17 cellular contexts compared by ENCODE assay signal in genomic region chr10:103829838-103830465, GRCh38. TPM values are rescaled to one million over a fixed set of nuclear protein-coding genes. Genes with fewer than 3 reads are reported as not detected.
DNase-seq lines count a peak whose midpoint lies in the region; ATAC-seq, FAIRE-seq and TF ChIP-seq lines count a peak whose summit lies in the region.
"Had no signal": no experiment of that assay in that cellular context is flagged by ENCODE, and none has a peak within 500 bp of the region (broad histone marks: within the 10 kb centered on the region; RNA-seq: fewer than 3 reads in every experiment).

No MANE protein-coding gene starts in this region.

- DNase-seq in HepG2 (ENCODE audit: low spot score) (no peak), H1 (ENCODE audit: low read depth in 1 of 2, low spot score in 2 of 2) (no peak), mesothelial cell of epicardium (ENCODE audit: low spot score in 2 of 2, unreplicated experiment in 2 of 2) (no peak), foreskin melanocyte (no peak), HuH-7 (ENCODE audit: low spot score) (no peak), NCI-H146 (lab: John Stamatoyannopoulos, UW) (no peak), H7 (no peak)
- DNase-seq: DMS53; MV-4-11; NCI-H1436; NCI-H2081; NCI-H524; NK-92 treated with Interleukin-12 subunit alpha and Interleukin-12 subunit beta, amount 100 ng/mL, for 24 hours; PC-9 had no signal

- ATAC-seq in HepG2, result no peak
- ATAC-seq: Right ventricle myocardium inferior had no signal

- H2BK12ac ChIP-seq in H1 (ENCODE audit: low read depth, low read length), result no peak overlapping the region

- H3K36me3 ChIP-seq in liver (ENCODE audit: control insufficient read depth in 4 of 4, insufficient read depth in 3 of 4, low read depth in 1 of 4, low read length in 3 of 4), result no peaks in the 10 kb centered on the region
- peaks cover 0 to 13% of the 10 kb centered on the region in 2 experiments; a peak in 1 of 5 replicates for H3K36me3 ChIP-seq in HepG2 (replicated peaks in 1 of 2; ENCODE audit: control insufficient read depth in 1 of 2, insufficient read depth in 2 of 2, low read length in 2 of 2)
- H3K36me3 ChIP-seq in H1 (ENCODE audit: control insufficient read depth in 2 of 4, insufficient read depth in 4 of 4, low read length in 3 of 4), result no peaks in the 10 kb centered on the region
- no peaks in the 10 kb centered on the region for H3K36me3 ChIP-seq in H7 (replicated peaks; ENCODE audit: control insufficient read depth, insufficient read depth, low read length)

- peak overlapping the region; percentile 15 for H3K27ac Mint-ChIP-seq in mesothelial cell of epicardium

- no peak overlapping the region for H3K56ac ChIP-seq in H1 (replicated peaks; ENCODE audit: insufficient read length, low read depth, low read length)

- peaks cover 6 to 15% (median 11%) of the 10 kb centered on the region in 4 donors for H3K4me1 ChIP-seq in liver (ENCODE audit: control insufficient read depth in 4 of 4, insufficient read depth in 4 of 4, low read length in 3 of 4)
- peaks cover 73% of the 10 kb centered on the region for H3K4me1 ChIP-seq in HepG2 (ENCODE audit: insufficient read depth, low read length)
- H3K4me1 ChIP-seq in H1 (replicated peaks in 1 of 4; ENCODE audit: control insufficient read depth in 3 of 4, insufficient read depth in 4 of 4, low read length in 3 of 4), result peaks cover 12 to 17% (median 14%) of the 10 kb centered on the region in 4 experiments

- POLR2A ChIA-PET in HepG2 (lab: Yijun Ruan, JAX), result interaction anchor here (1.8 kb wide), 1 partner anchor 36 kb away, joined by 7 read pairs; no protein-coding TSS in a partner anchor
- POLR2A ChIA-PET in H1 (lab: Charles Lee; ENCODE audit: partially characterized antibody), result interaction anchor here (0.6 kb wide), 1 partner anchor 581 kb away, joined by 3 read pairs; no protein-coding TSS in a partner anchor

- CTCF ChIA-PET in HepG2 (lab: Yijun Ruan, JAX; ENCODE audit: low intra/inter-chr PET ratio, low total read pairs), result no interaction called here
- CTCF ChIA-PET in H1 (lab: Charles Lee; ENCODE audit: partially characterized antibody), result interaction anchor here (0.6 to 1.2 kb wide), 5 partner anchors 18 to 208 kb away, joined by 3 to 4 read pairs (median 3); no protein-coding TSS in a partner anchor

- no peaks in the 10 kb centered on the region for H3K36me3 Mint-ChIP-seq in mesothelial cell of epicardium

- H3K23me2 ChIP-seq in H1 (ENCODE audit: low read depth, low read length), result no peaks in the 10 kb centered on the region

- no peak overlapping the region for H2BK20ac ChIP-seq in H1 (ENCODE audit: low read length)

- H4K5ac ChIP-seq in H1 (ENCODE audit: insufficient read length, low read depth, low read length), result no peak overlapping the region

- H3K79me1 ChIP-seq in H1 (ENCODE audit: low read depth, low read length), result no peaks in the 10 kb centered on the region

- H2AK5ac ChIP-seq in H1 (ENCODE audit: low read depth, low read length), result no peak overlapping the region

- 75% methylated on average over 5 of the region's 5 CpGs for WGBS in liver
- 93% methylated on average over 5 of the region's 5 CpGs for WGBS in HepG2 (ENCODE audit: low lambda C conversion rate)
- WGBS in H1 (ENCODE audit: extremely low coverage in 1 of 2, insufficient coverage in 1 of 2, insufficient read length in 1 of 2, insufficient replicate concordance in 2 of 2, low coverage in 1 of 2, low lambda C conversion rate in 2 of 2, missing lambda C conversion rate in 1 of 2), 2 experiments, result 83% methylated on average over 5 of the region's 5 CpGs; no CpG with 5 or more reads in 1 of the 2 experiments

- H3K4me2 ChIP-seq in HepG2 (ENCODE audit: low read depth, low read length) (no peak overlapping the region), H1 (ENCODE audit: insufficient read depth in 1 of 2, low read depth in 2 of 2, low read length in 2 of 2) (no peak overlapping the region)
- H3K4me2 ChIP-seq: PC-9 had no signal

- H3K9me3 ChIP-seq in liver (ENCODE audit: control insufficient read depth in 4 of 4, low read length in 3 of 4), result no peaks in the 10 kb centered on the region
- no peaks in the 10 kb centered on the region for H3K9me3 ChIP-seq in HepG2 (ENCODE audit: low read length)
- 0 out of 4 replicates have a peak, but pooled peaks cover 0 to 5% of the 10 kb centered on the region in 2 experiments for H3K9me3 ChIP-seq in H1 (ENCODE audit: insufficient read depth in 2 of 2, low read depth in 1 of 2, low read length in 1 of 2)

- TF ChIP-seq EP300 in HepG2 (IDR thresholded peaks at IDR 0.05; ENCODE audit: low read depth in 2 of 2, low read length in 2 of 2), result no peak
- TF ChIP-seq EP300 in HepG2 (CRISPR knock-in tag; IDR thresholded peaks at IDR 0.05; ENCODE audit: borderline replicate concordance), result no peak
- no peak for TF ChIP-seq EP300 in H1 (IDR thresholded peaks at IDR 0.05; ENCODE audit: borderline replicate concordance in 1 of 2, low read depth in 2 of 2, low read length in 2 of 2)

- no peak overlapping the region for H3K23ac ChIP-seq in H1 (ENCODE audit: insufficient read length)

- TF ChIP-seq CTCF in liver (IDR thresholded peaks at IDR 0.05; ENCODE audit: low read depth, low read length, missing input control) (no peak), HepG2 (CRISPR knock-in tag; IDR thresholded peaks at IDR 0.05) (no peak), H1 (IDR thresholded peaks at IDR 0.05; ENCODE audit: control extremely low read depth in 1 of 3, insufficient read depth in 1 of 3, low read depth in 1 of 3, low read length in 3 of 3) (no peak), mesothelial cell of epicardium (IDR thresholded peaks at IDR 0.05; ENCODE audit: unreplicated experiment) (no peak)

- BruUV-seq in HepG2 (replicated peaks; lab: Mats Ljungman, UMichigan), result no TSS peak

- no peak overlapping the region for H4K8ac ChIP-seq in H1 (ENCODE audit: extremely low read depth, insufficient read depth, low read length)

- intact Hi-C loops in HepG2 (cut with micrococcal nuclease; ENCODE audit: unreplicated experiment), result no loop called here

- H4K20me1 ChIP-seq in HepG2 (ENCODE audit: insufficient read depth, low read length), result peaks cover 16% of the 10 kb centered on the region
- H4K20me1 ChIP-seq in H1 (replicated peaks in 1 of 2; ENCODE audit: control insufficient read depth in 1 of 2, insufficient read depth in 2 of 2, low read length in 2 of 2), result no peaks in the 10 kb centered on the region

- no peak overlapping the region for H2BK120ac ChIP-seq in H1 (replicated peaks; ENCODE audit: low read depth, low read length)

- H2AFZ ChIP-seq in HepG2 (ENCODE audit: low read length) (no peak overlapping the region), H1 (ENCODE audit: low read length) (no peak overlapping the region)
- H2AFZ ChIP-seq: PC-9 had no signal

- FAIRE-seq in HepG2 (lab: Jason Lieb, UNC) (no peak), H1 (lab: Jason Lieb, UNC) (peak; percentile 28)
- FAIRE-seq: A204.1 had no signal

- no peaks in the 10 kb centered on the region for H3K9me3 Mint-ChIP-seq in mesothelial cell of epicardium

- TF ChIP-seq RAD21 in liver (IDR thresholded peaks at IDR 0.05) (no peak), HepG2 (CRISPR knock-in tag; IDR thresholded peaks at IDR 0.05) (no peak), H1 (IDR thresholded peaks at IDR 0.05 in 1 of 2, conservative IDR thresholded peaks at IDR 0.05 in 1 of 2; ENCODE audit: low read depth in 2 of 2, low read length in 2 of 2) (no peak)

- H3K18ac ChIP-seq in H1 (ENCODE audit: extremely low read depth, low read length), result no peak overlapping the region

- no peak overlapping the region for H3K4me3 ChIP-seq in liver (ENCODE audit: low read depth in 1 of 3, low read length in 3 of 3)
- no peak overlapping the region for H3K4me3 ChIP-seq in HepG2 (replicated peaks in 1 of 3; ENCODE audit: insufficient read depth in 1 of 3, low read depth in 2 of 3, low read length in 3 of 3)
- H3K4me3 ChIP-seq in H1 (ENCODE audit: extremely low read depth in 1 of 4, insufficient read depth in 2 of 4, low read depth in 3 of 4, low read length in 4 of 4), result no peak overlapping the region
- no peak overlapping the region for H3K4me3 ChIP-seq in H7 (ENCODE audit: insufficient read depth, low read depth, low read length)
- H3K4me3 ChIP-seq: PC-9 had no signal

- peaks cover 29% of the 10 kb centered on the region for H3K4me1 Mint-ChIP-seq in mesothelial cell of epicardium

- H3K27me3 Mint-ChIP-seq in mesothelial cell of epicardium (ENCODE audit: low read depth), result peaks cover 3% of the 10 kb centered on the region

- no peak overlapping the region for H4K91ac ChIP-seq in H1 (replicated peaks; ENCODE audit: insufficient read length, low read length)

- H3K27ac ChIP-seq in liver (ENCODE audit: low read depth in 1 of 2, low read length in 2 of 2), result no peak overlapping the region
- no peak overlapping the region for H3K27ac ChIP-seq in HepG2 (ENCODE audit: extremely low read length, insufficient read depth, low read length)
- H3K27ac ChIP-seq in H1 (ENCODE audit: low read depth, low read length), result no peak overlapping the region
- H3K27ac ChIP-seq: PC-9 had no signal

- no peak overlapping the region; the same call in 1 of the 2 replicates for H2BK5ac ChIP-seq in H1 (ENCODE audit: low read depth, low read length)

- H3K4ac ChIP-seq in H1 (replicated peaks; ENCODE audit: insufficient read length, low read depth, low read length), result no peak overlapping the region

- H2BK15ac ChIP-seq in H1 (ENCODE audit: low read length), result no peak overlapping the region

- H3K79me2 ChIP-seq in HepG2 (ENCODE audit: insufficient read depth, low read length) (peaks cover 95% of the 10 kb centered on the region), H1 (ENCODE audit: control insufficient read depth in 1 of 2, insufficient read depth in 2 of 2, low read length in 2 of 2) (no peaks in the 10 kb centered on the region)

- H3K4me3 Mint-ChIP-seq in mesothelial cell of epicardium, result no peak overlapping the region

- H3K27me3 ChIP-seq in liver (ENCODE audit: control insufficient read depth in 4 of 4, insufficient read depth in 4 of 4, low read length in 3 of 4) (no peaks in the 10 kb centered on the region), HepG2 (ENCODE audit: control insufficient read depth in 1 of 2, insufficient read depth in 2 of 2, low read length in 2 of 2) (no peaks in the 10 kb centered on the region), H1 (replicated peaks in 1 of 4; ENCODE audit: control insufficient read depth in 3 of 4, extremely low read depth in 1 of 4, insufficient read depth in 3 of 4, low read length in 3 of 4) (no peaks in the 10 kb centered on the region), H7 (ENCODE audit: control insufficient read depth, insufficient read depth, low read length) (no peaks in the 10 kb centered on the region; the same call in 1 of the 2 replicates)

- peak overlapping the region; percentile 37 for H3K14ac ChIP-seq in H1 (ENCODE audit: insufficient read length)

- no peak for TF ChIP-seq POLR2A in HepG2 (IDR thresholded peaks at IDR 0.05; ENCODE audit: insufficient read depth in 1 of 2, low read depth in 2 of 2, low read length in 2 of 2)
- TF ChIP-seq POLR2A in H1 (IDR thresholded peaks at IDR 0.05; ENCODE audit: control extremely low read depth in 1 of 2, low read depth in 2 of 2, low read length in 2 of 2), result no peak

- in situ Hi-C loops in HepG2 (cut with HindIII; ENCODE audit: extremely low pct_ligation_motif_present, low pct_unique_long_range_greater_than_20kb), result no loop called here

- H3K9ac ChIP-seq in liver (ENCODE audit: low read depth in 1 of 2, low read length in 2 of 2) (no peak overlapping the region), HepG2 (ENCODE audit: insufficient read depth, low read depth, low read length) (no peak overlapping the region), H1 (replicated peaks in 1 of 4; ENCODE audit: extremely low read depth in 1 of 4, low read depth in 3 of 4, low read length in 3 of 4) (no peak overlapping the region)

RNA-seq across cellular contexts. Expression of gene SH3PXD2A, which starts 25.4 kb away (rescaled TPM):
- total RNA-seq in liver (1 to 10 TPM; 4.5 to 5.5 TPM), HepG2 (2016; rRNA removed; fragmentation: Illumina TruSeq; extraction: Trizol) (11.3 and 11.9 TPM in 2 replicates), mesothelial cell of epicardium (33.5 to 36.8 TPM (median 34.4 TPM) in 3 replicates)
- polyA plus RNA-seq in liver (1 to 10 TPM in 1 of 2 donors, under 1 TPM in 1; 0.82 to 3.3 TPM), HepG2 (2011; rRNA removed) (11.1 and 12.3 TPM in 2 replicates), H1 (2011; rRNA removed) (5.4 and 7.9 TPM in 2 replicates)
- total RNA-seq in HepG2 (2016; cell fraction: cytosol; rRNA removed; fragmentation: Illumina TruSeq; extraction: Trizol; ENCODE audit: low read depth), result 4.0 and 4.5 TPM in 2 replicates
- total RNA-seq in HepG2 (2016; cell fraction: insoluble cytoplasmic fraction; rRNA removed; fragmentation: Illumina TruSeq; extraction: Trizol), result 9.8 and 11.8 TPM in 2 replicates
- 5.9 and 6.1 TPM in 2 replicates for total RNA-seq in HepG2 (2016; cell fraction: membrane; rRNA removed; fragmentation: Illumina TruSeq; extraction: Trizol)
- 16.3 and 19.2 TPM in 2 replicates for total RNA-seq in HepG2 (2016; cell fraction: nucleus; rRNA removed; fragmentation: Illumina TruSeq; extraction: Trizol)
- polyA plus RNA-seq in HepG2 (2011; cell fraction: cytosol; rRNA removed), result 6.6 and 7.4 TPM in 2 replicates
- 57.1 and 64.0 TPM in 2 replicates for polyA plus RNA-seq in HepG2 (2011; cell fraction: nucleus; rRNA removed)
- 17.1 and 19.3 TPM in 2 replicates for polyA plus RNA-seq in HepG2 (2012)
- 0.71 and 0.86 TPM in 2 replicates for polyA plus RNA-seq in HepG2 (2016; cell fraction: cytosol; fragmentation: Illumina TruSeq; extraction: Trizol; ENCODE audit: low read depth)
- polyA plus RNA-seq in HepG2 (2016; cell fraction: insoluble cytoplasmic fraction; fragmentation: Illumina TruSeq; extraction: Trizol; ENCODE audit: low read depth), result 12.9 and 16.7 TPM in 2 replicates
- polyA plus RNA-seq in HepG2 (2016; cell fraction: membrane; fragmentation: Illumina TruSeq; extraction: Trizol; ENCODE audit: low read depth), result 3.4 and 3.5 TPM in 2 replicates
- polyA plus RNA-seq in HepG2 (2016; cell fraction: nucleus; fragmentation: Illumina TruSeq; extraction: Trizol; ENCODE audit: insufficient read depth, low read depth), result 64.6 and 72.1 TPM in 2 replicates
- 15.4 and 19.2 TPM in 2 replicates for polyA minus RNA-seq in HepG2 (2011; rRNA and poly(A)+ RNA removed; ENCODE audit: low replicate concordance)
- 13.5 and 14.3 TPM in 2 replicates for polyA minus RNA-seq in HepG2 (2011; cell fraction: cytosol; rRNA and poly(A)+ RNA removed)
- polyA minus RNA-seq in HepG2 (2011; cell fraction: nucleus; rRNA and poly(A)+ RNA removed), result 19.7 and 22.9 TPM in 2 replicates
- 15.3 and 16.3 TPM in 2 replicates for total RNA-seq in H1 (2021; fragmentation: NEBNext Ultra II Directional; extraction: Animal tissue kit (Norgen Biotek cat#: 25700))
- polyA plus RNA-seq in H1 (2011; cell fraction: cytosol; rRNA removed), result 8.8 TPM
- polyA plus RNA-seq in H1 (2011; cell fraction: nucleus; rRNA removed), result 18.7 TPM
- polyA plus RNA-seq in H1 (2012, experiment 1 of 2), result 7.5 to 10.9 TPM (median 9.6 TPM) in 4 replicates
- polyA plus RNA-seq in H1 (2012, experiment 2 of 2), result 5.7 TPM
- 6.2 TPM for polyA plus RNA-seq in H1 (2013, experiment 1 of 2)
- polyA plus RNA-seq in H1 (2013, experiment 2 of 2), result 6.0 TPM
- polyA minus RNA-seq in H1 (2011; rRNA and poly(A)+ RNA removed), result 5.6 TPM in 2 replicates
- 7.1 TPM for polyA minus RNA-seq in H1 (2011; cell fraction: cytosol; rRNA and poly(A)+ RNA removed)
- polyA minus RNA-seq in H1 (2011; cell fraction: nucleus; rRNA and poly(A)+ RNA removed), result 4.9 TPM
- 6.8 and 8.1 TPM in 2 replicates for total RNA-seq in H7 (2014; rRNA removed; shearing (Covaris generic))
